In genomic region chr6:87922947-87923330, GRCh38 we compare ENCODE assay signal across 8 cellular contexts.
DNase-seq lines count a peak whose midpoint lies in the region; ATAC-seq, FAIRE-seq and TF ChIP-seq lines count a peak whose summit lies in the region.

No MANE protein-coding gene starts in this region.

- peak overlapping the region; percentile 45 for H3K9ac ChIP-seq in OCI-LY3 (ENCODE audit: low read length)

- H3K4me1 ChIP-seq in OCI-LY3 (ENCODE audit: low read length), result peaks cover 78% of the 10 kb centered on the region

- peak overlapping the region; percentile 92 for H3K27ac ChIP-seq in OCI-LY3 (ENCODE audit: low read length)

- H3K27me3 Mint-ChIP-seq in WTC11 (ENCODE audit: low read depth), result peaks cover 3% of the 10 kb centered on the region; the same call in 1 of the 2 replicates

- peak; percentile 70 for ATAC-seq in HG03108 (IDR thresholded peaks at IDR 0.05; ENCODE audit: unreplicated experiment)
- ATAC-seq in WTC11, result no peak

- H4K20me1 ChIP-seq in OCI-LY3 (ENCODE audit: insufficient read depth, low read length), result no peaks in the 10 kb centered on the region

- FAIRE-seq in GM19239 (lab: Jason Lieb, UNC) (peak; percentile 100), urothelium cell line (lab: Jason Lieb, UNC) (no peak)

- H3K27me3 ChIP-seq in OCI-LY3 (ENCODE audit: low read depth, low read length), result no peaks in the 10 kb centered on the region

- peaks cover 5% of the 10 kb centered on the region; the same call in 1 of the 2 replicates for H3K9me3 Mint-ChIP-seq in WTC11

- H3K4me1 Mint-ChIP-seq in WTC11, result peaks cover 11% of the 10 kb centered on the region

- peak; percentile 85 for DNase-seq in COLO668 (lab: John Stamatoyannopoulos, UW; ENCODE audit: unreplicated experiment)
- DNase-seq in GM19239 (ENCODE audit: insufficient read length, low spot score), result peak; percentile 21
- DNase-seq in AG08395 (ENCODE audit: low spot score), result no peak
- no peak for DNase-seq in activated CD4-positive, alpha-beta T cell treated with anti-CD3 and anti-CD28 coated beads for 48 hours
- DNase-seq in WTC11 (ENCODE audit: low spot score), result no peak
- DNase-seq in urothelium cell line (ENCODE audit: low spot score), result no peak

- no peak overlapping the region for H3K4me3 Mint-ChIP-seq in WTC11

- no peaks in the 10 kb centered on the region for H3K79me2 ChIP-seq in OCI-LY3 (ENCODE audit: low read length)

- H3K4me3 ChIP-seq in OCI-LY3 (ENCODE audit: low read length), result peak overlapping the region; percentile 51

- peaks cover 5% of the 10 kb centered on the region; the same call in 1 of the 2 replicates for H3K9me3 ChIP-seq in OCI-LY3 (ENCODE audit: insufficient read depth, low read length)

- POLR2A ChIA-PET in WTC11 (lab: Charles Lee), result no interaction called here

- H3K4me2 ChIP-seq in OCI-LY3 (ENCODE audit: low read length), result peak overlapping the region; percentile 85

- no peak overlapping the region for H3K27ac Mint-ChIP-seq in WTC11

- H3K36me3 ChIP-seq in OCI-LY3 (replicated peaks; ENCODE audit: low read depth, low read length), result no peaks in the 10 kb centered on the region

- no peak for TF ChIP-seq CTCF in OCI-LY3 (IDR thresholded peaks at IDR 0.05; ENCODE audit: low read depth, low read length)
- TF ChIP-seq CTCF in WTC11 (IDR thresholded peaks at IDR 0.05), result no peak

- H3K36me3 Mint-ChIP-seq in WTC11, result no peaks in the 10 kb centered on the region

- no peak overlapping the region for H2AFZ ChIP-seq in OCI-LY3 (ENCODE audit: low read depth, low read length)

- CTCF ChIA-PET in WTC11 (lab: Charles Lee), result no interaction called here

TF ChIP-seq in WTC11, 78 proteins besides CTCF, POLR2A, EP300 and RAD21:
- TF ChIP-seq CREB1 (CRISPR knock-in tag; IDR thresholded peaks at IDR 0.05) (no peak), IRF1 (CRISPR knock-in tag; IDR thresholded peaks at IDR 0.05) (no peak), FOXK1 (CRISPR knock-in tag; IDR thresholded peaks at IDR 0.05) (no peak), KAT7 (CRISPR knock-in tag; IDR thresholded peaks at IDR 0.05; ENCODE audit: borderline replicate concordance) (no peak)

Comparison
In these comparisons a context has a peak if more than half of its experiments do, and no peak if none do; other contexts are left out.
1. DNase-seq: peak in COLO668 (single experiment) and GM19239 (single experiment); none in AG08395 (single experiment), activated CD4-positive, alpha-beta T cell treated with anti-CD3 and anti-CD28 coated beads for 48 hours (single experiment), WTC11 (single experiment) and urothelium cell line (single experiment).